ENCODE assay signal across 17 cellular contexts in the genomic region with DNA sequence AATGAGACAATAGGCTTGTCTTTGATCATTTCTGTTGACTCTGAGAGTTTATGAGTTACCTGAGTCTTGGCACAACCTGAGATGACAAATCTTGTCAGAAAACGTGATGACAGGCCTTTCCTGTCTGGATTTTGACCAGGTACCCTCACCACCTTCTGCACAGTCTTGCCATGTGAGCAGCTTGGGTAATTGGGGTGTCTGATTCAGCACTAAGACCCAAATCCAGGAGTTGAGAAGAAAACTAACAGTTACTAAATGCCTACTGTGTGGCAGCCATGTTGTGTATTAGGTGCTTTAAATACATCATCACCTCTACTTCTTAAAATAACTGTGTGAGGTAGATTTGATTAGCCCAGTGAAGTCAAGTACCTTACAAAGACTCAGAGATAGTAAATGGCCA. TPM values are rescaled to one million over a fixed set of nuclear protein-coding genes. Genes with fewer than 3 reads are reported as not detected.
"Had no signal": no experiment of that assay in that cellular context is flagged by ENCODE, and none has a peak within 500 bp of the region (broad histone marks: within the 10 kb centered on the region; RNA-seq: fewer than 3 reads in every experiment).

No MANE protein-coding gene starts in this region.

- H3K4me3 ChIP-seq: sigmoid colon, upper lobe of right lung had no signal

- DNase-seq: activated CD4-positive, alpha-beta memory T cell treated with anti-CD3 and anti-CD28 coated beads for 36 hours; activated CD4-positive, CD25-positive, alpha-beta regulatory T cell treated with anti-CD3 and anti-CD28 coated beads, Interleukin-2, amount 50 U/mL, for 72 hours; activated gamma-delta T cell treated with Interleukin-2 at 50 U/mL for 16 hours; activated naive CD8-positive, alpha-beta T cell treated with anti-CD3 and anti-CD28 coated beads for 36 hours; activated T-cell treated with anti-CD3 and anti-CD28 coated beads, Interleukin-2, amount 50 U/mL, for 72 hours; hypothalamus; left cardiac atrium; nucleus accumbens; sigmoid colon; stimulated activated CD4-positive, alpha-beta T cell treated with anti-CD3 and anti-CD28 coated beads, Interleukin-12 subunit alpha, Interleukin-12 subunit beta, amount 100 ng/mL, for 4 hours; stimulated activated CD8-positive, alpha-beta memory T cell treated with anti-CD3 and anti-CD28 coated beads, Interleukin-4, amount 100 ng/mL, for 48 hours; stimulated activated naive CD8-positive, alpha-beta T cell treated with anti-CD3 and anti-CD28 coated beads, Interleukin-15, Interleukin-2, amounts not matched to agents 100 U/mL and 50 U/mL, for 24 hours; SW 1271; upper lobe of right lung had no signal

- H3K9me3 ChIP-seq: sigmoid colon, upper lobe of right lung had no signal

- H3K27ac ChIP-seq: upper lobe of right lung had no signal

- H3K36me3 ChIP-seq: sigmoid colon, upper lobe of right lung had no signal

RNA-seq across cellular contexts. Expression of a gene that starts 2.7 kb away (rescaled TPM):
- total RNA-seq: activated CD4-positive, alpha-beta memory T cell treated with anti-CD3 and anti-CD28 coated beads for 36 hours; activated naive CD8-positive, alpha-beta T cell treated with anti-CD3 and anti-CD28 coated beads for 36 hours; lung microvascular endothelial cell; natural killer cell treated with Interleukin-12 subunit alpha and Interleukin-12 subunit beta and Interleukin-15 and Interleukin-18, amount 100 ng/mL, for 72 hours; progenitor cell of endocrine pancreas had no signal

RNA-seq across cellular contexts. Expression of a gene that starts 59.4 kb away (rescaled TPM):
- total RNA-seq: activated CD4-positive, alpha-beta memory T cell treated with anti-CD3 and anti-CD28 coated beads for 36 hours; activated naive CD8-positive, alpha-beta T cell treated with anti-CD3 and anti-CD28 coated beads for 36 hours; lung microvascular endothelial cell; progenitor cell of endocrine pancreas; sigmoid colon had no signal
